ENCODE assay signal across 10 cellular contexts in the genomic region with DNA sequence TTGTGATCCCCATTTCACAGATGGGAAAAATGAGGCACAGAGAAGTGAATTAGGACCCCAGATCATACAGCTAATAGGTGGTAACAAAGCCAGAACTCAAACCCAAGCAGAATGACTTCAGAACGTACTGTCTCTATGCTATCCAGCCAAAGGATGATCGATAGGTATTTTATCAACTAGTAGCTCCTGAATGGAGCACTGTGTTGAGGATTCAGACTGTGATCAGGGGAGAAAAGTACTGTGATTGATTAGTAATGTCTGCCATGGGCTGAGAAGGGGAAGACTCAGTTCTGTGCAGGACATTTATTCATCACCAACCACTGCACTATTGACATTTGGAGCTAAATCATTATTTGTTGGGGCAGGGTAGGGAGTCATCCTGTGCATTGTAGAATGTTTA. TPM values are rescaled to one million over a fixed set of nuclear protein-coding genes. Genes with fewer than 3 reads are reported as not detected.
"Had no signal": no experiment of that assay in that cellular context is flagged by ENCODE, and none has a peak within 500 bp of the region (broad histone marks: within the 10 kb centered on the region; RNA-seq: fewer than 3 reads in every experiment).

No MANE protein-coding gene starts in this region.

- H3K4me1 ChIP-seq: HAP-1 had no signal

- H3K9me3 ChIP-seq: HAP-1 had no signal

- H3K9ac ChIP-seq: GM23248 had no signal

- H3K4me3 ChIP-seq: GM23248, HAP-1 had no signal

- H3K27ac ChIP-seq: GM23248 had no signal

- H3K4me1 Mint-ChIP-seq: IgD-negative memory B cell had no signal

- DNase-seq: GM23248, GOT3, H7, HFFc6, Kasumi-1, KG1 had no signal

- H2AFZ ChIP-seq: GM23248 had no signal

- H3K4me3 Mint-ChIP-seq: HFFc6, IgD-negative memory B cell had no signal

- H3K36me3 ChIP-seq: HAP-1 had no signal

- H3K27ac Mint-ChIP-seq: HFFc6, IgD-negative memory B cell had no signal

RNA-seq across cellular contexts. Expression of a gene that starts 38.7 kb away (rescaled TPM):
- total RNA-seq: GM23248, HFFc6 had no signal
- polyA plus RNA-seq: GM23248, IgD-negative memory B cell had no signal

RNA-seq across cellular contexts. Expression of a gene that starts 41.1 kb away (rescaled TPM):
- total RNA-seq: GM23248, H4, H7, HFFc6, HT-29 had no signal
- polyA plus RNA-seq: GM23248, IgD-negative memory B cell had no signal
